ENCODE assay signal across 8 cellular contexts in genomic region chr7:6857714-6858314, GRCh38. TPM values are rescaled to one million over a fixed set of nuclear protein-coding genes. Genes with fewer than 3 reads are reported as not detected.
DNase-seq lines count a peak whose midpoint lies in the region; ATAC-seq and TF ChIP-seq lines count a peak whose summit lies in the region.
"Not testable (repeated sequence)": the region's sequence is repeated elsewhere in the genome, so short reads cannot be mapped to it uniquely, and the experiment has no call there.

No MANE protein-coding gene starts in this region.

- WGBS in smooth muscle cell (ENCODE audit: low lambda C conversion rate), result 22% methylated on average over 14 of the region's 14 CpGs

- not testable (repeated sequence) for H4K20me1 ChIP-seq in MM.1S (ENCODE audit: insufficient read depth, low read length); smooth muscle cell (ENCODE audit: low read depth)

- TF ChIP-seq CTCF in MM.1S (IDR thresholded peaks at IDR 0.05; ENCODE audit: low read length) (peak; percentile 51), colonic mucosa (IDR thresholded peaks at IDR 0.05) (peak; percentile 78), kidney epithelial cell (IDR thresholded peaks at IDR 0.05; ENCODE audit: insufficient read depth, low read length, poor library complexity, severe bottlenecking) (peak; percentile 61), smooth muscle cell (IDR thresholded peaks at IDR 0.05; ENCODE audit: borderline replicate concordance, insufficient read depth, poor library complexity, severe bottlenecking) (peak; percentile 72), upper lobe of right lung (IDR thresholded peaks at IDR 0.05) (peak; percentile 76)

- not testable (repeated sequence) for H3K27ac ChIP-seq in MM.1S (ENCODE audit: low read length); colonic mucosa; smooth muscle cell (ENCODE audit: low read depth); upper lobe of right lung

- intact Hi-C loops in colonic mucosa (cut with DNase I); upper lobe of right lung (cut with DNase I): not testable (repeated sequence)

- ATAC-seq in upper lobe of right lung, result not testable (repeated sequence)

- not testable (repeated sequence) for H3K79me2 ChIP-seq in MM.1S (ENCODE audit: low read length); smooth muscle cell (ENCODE audit: low read depth)

- H3K4me1 ChIP-seq in MM.1S (ENCODE audit: low read length); colonic mucosa; smooth muscle cell (ENCODE audit: low read depth); upper lobe of right lung: not testable (repeated sequence)

- H3K4me2 ChIP-seq in MM.1S (ENCODE audit: low read depth, low read length); smooth muscle cell: not testable (repeated sequence)

- not testable (repeated sequence) for H3F3A ChIP-seq in MM.1S (ENCODE audit: insufficient read depth, low read length); smooth muscle cell (ENCODE audit: low read depth)

- H3K27me3 ChIP-seq in MM.1S (replicated peaks; ENCODE audit: insufficient read depth, low read length); colonic mucosa; kidney epithelial cell (ENCODE audit: control insufficient read depth, insufficient read depth, low read length); smooth muscle cell (ENCODE audit: low read depth); upper lobe of right lung: not testable (repeated sequence)

- not testable (repeated sequence) for H2AFZ ChIP-seq in MM.1S (ENCODE audit: low read length); smooth muscle cell (ENCODE audit: low read depth)

- H3K36me3 ChIP-seq in MM.1S (replicated peaks; ENCODE audit: insufficient read depth, low read length); colonic mucosa; kidney epithelial cell (ENCODE audit: control insufficient read depth, insufficient read depth, low read length); smooth muscle cell (ENCODE audit: low read depth); upper lobe of right lung: not testable (repeated sequence)

- not testable (repeated sequence) for H3K4me3 ChIP-seq in MM.1S (ENCODE audit: low read length); colonic mucosa; kidney epithelial cell (ENCODE audit: low read depth, low read length); smooth muscle cell; upper lobe of right lung

- not testable (repeated sequence) for H3K9me3 ChIP-seq in MM.1S (replicated peaks; ENCODE audit: insufficient read depth, low read length); colonic mucosa; smooth muscle cell (replicated peaks; ENCODE audit: low read depth); upper lobe of right lung

- not testable (repeated sequence) for H3K9me2 ChIP-seq in MM.1S (replicated peaks; ENCODE audit: insufficient read depth, low read length)

- H3K9ac ChIP-seq in MM.1S (ENCODE audit: low read length); colonic mucosa (ENCODE audit: low read depth in 2 of 2, low read length in 2 of 2); smooth muscle cell (ENCODE audit: low read depth): not testable (repeated sequence)

- DNase-seq in EH (ENCODE audit: low read depth) (peak; percentile 44), MM.1S (peak; percentile 56), RPMI8226 (peak; percentile 67), colonic mucosa (peak; percentile 76), upper lobe of right lung (peak; percentile 86)
- peak; percentile 43 for DNase-seq in activated CD8-positive, alpha-beta memory T cell treated with anti-CD3 and anti-CD28 coated beads, Interleukin-2, amount 50 U/mL, for 24 hours (ENCODE audit: extremely low read depth)
- DNase-seq in kidney epithelial cell (ENCODE audit: low read depth); smooth muscle cell (lab: John Stamatoyannopoulos, UW; ENCODE audit: unreplicated experiment): not testable (repeated sequence)

RNA-seq across cellular contexts. Expression of gene CCZ1B, which starts 31.7 kb away (rescaled TPM):
- total RNA-seq in colonic mucosa (10 to 100 TPM; 50.1 to 52.6 TPM), kidney epithelial cell (29.2 TPM in 2 replicates), smooth muscle cell (32.0 TPM in 2 replicates), upper lobe of right lung (70.4 TPM)
- 28.0 and 36.9 TPM in 2 replicates for polyA plus RNA-seq in smooth muscle cell
